1 cellular context compared by ENCODE assay signal in genomic region chr10:3469639-3470020, GRCh38.
TF ChIP-seq lines count a peak whose summit lies in the region.

No MANE protein-coding gene starts in this region.

TF ChIP-seq in H1, 55 proteins besides CTCF, POLR2A, EP300 and RAD21:
- no peak for TF ChIP-seq SUZ12 (IDR thresholded peaks at IDR 0.05; ENCODE audit: low read length)
- TF ChIP-seq, protein P1, sequence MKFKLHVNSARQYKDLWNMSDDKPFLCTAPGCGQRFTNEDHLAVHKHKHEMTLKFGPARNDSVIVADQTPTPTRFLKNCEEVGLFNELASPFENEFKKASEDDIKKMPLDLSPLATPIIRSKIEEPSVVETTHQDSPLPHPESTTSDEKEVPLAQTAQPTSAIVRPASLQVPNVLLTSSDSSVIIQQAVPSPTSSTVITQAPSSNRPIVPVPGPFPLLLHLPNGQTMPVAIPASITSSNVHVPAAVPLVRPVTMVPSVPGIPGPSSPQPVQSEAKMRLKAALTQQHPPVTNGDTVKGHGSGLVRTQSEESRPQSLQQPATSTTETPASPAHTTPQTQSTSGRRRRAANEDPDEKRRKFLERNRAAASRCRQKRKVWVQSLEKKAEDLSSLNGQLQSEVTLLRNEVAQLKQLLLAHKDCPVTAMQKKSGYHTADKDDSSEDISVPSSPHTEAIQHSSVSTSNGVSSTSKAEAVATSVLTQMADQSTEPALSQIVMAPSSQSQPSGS (IDR thresholded peaks at IDR 0.05; ENCODE audit: low read length) = no peak
- no peak for TF ChIP-seq SIX5 (IDR thresholded peaks at IDR 0.05; ENCODE audit: low read depth, low read length)
- TF ChIP-seq TCF12 (IDR thresholded peaks at IDR 0.05; ENCODE audit: low read depth, low read length) = no peak
- no peak for TF ChIP-seq GTF2F1 (IDR thresholded peaks at IDR 0.05; ENCODE audit: borderline replicate concordance, low read depth, low read length)
- TF ChIP-seq MAFK (IDR thresholded peaks at IDR 0.05; ENCODE audit: low read depth, low read length) = no peak
- no peak for TF ChIP-seq TAF1 (IDR thresholded peaks at IDR 0.05; ENCODE audit: low read depth, low read length)
- no peak for TF ChIP-seq JUN (IDR thresholded peaks at IDR 0.05; ENCODE audit: low read depth, low read length)
- TF ChIP-seq BRCA1 (IDR thresholded peaks at IDR 0.05; ENCODE audit: low read depth, low read length) = no peak
- no peak for TF ChIP-seq CBX5 (IDR thresholded peaks at IDR 0.05; ENCODE audit: low read depth, low read length)
